In genomic region chr2:71458413-71459083, GRCh38 we compare ENCODE assay signal across 12 cellular contexts. TPM values are rescaled to one million over a fixed set of nuclear protein-coding genes. Genes with fewer than 3 reads are reported as not detected.
DNase-seq lines count a peak whose midpoint lies in the region; ATAC-seq and TF ChIP-seq lines count a peak whose summit lies in the region.
"Had no signal": no experiment of that assay in that cellular context is flagged by ENCODE, and none has a peak within 500 bp of the region (broad histone marks: within the 10 kb centered on the region; RNA-seq: fewer than 3 reads in every experiment).

No MANE protein-coding gene starts in this region.

- no peaks in the 10 kb centered on the region for H3K27me3 ChIP-seq in cardiac muscle cell
- no peaks in the 10 kb centered on the region for H3K27me3 ChIP-seq in rectal smooth muscle tissue (ENCODE audit: control insufficient read depth, insufficient read depth, low read length)
- H3K27me3 ChIP-seq in uterus, result peaks cover 0 to 4% of the 10 kb centered on the region in 2 donors

- H3K36me3 Mint-ChIP-seq in WTC11, result peaks cover 3% of the 10 kb centered on the region; the same call in 1 of the 2 replicates
- no peaks in the 10 kb centered on the region for H3K36me3 Mint-ChIP-seq in T-cell
- H3K36me3 Mint-ChIP-seq: CD4-positive, alpha-beta memory T cell had no signal

- POLR2A ChIA-PET in WTC11 (lab: Charles Lee) (no interaction called here), T-cell (lab: Charles Lee) (no interaction called here)

- CTCF ChIA-PET in WTC11 (lab: Charles Lee), result interaction anchor here (1.2 to 10.2 kb wide), 4 partner anchors 7 to 53 kb away, joined by 3 to 116 read pairs (median 56); no protein-coding TSS in a partner anchor
- CTCF ChIA-PET in T-cell (lab: Charles Lee), result no interaction called here

- H3K36me3 ChIP-seq in cardiac muscle cell (no peaks in the 10 kb centered on the region), rectal smooth muscle tissue (ENCODE audit: control insufficient read depth, insufficient read depth, low read length) (no peaks in the 10 kb centered on the region), uterus (no peaks in the 10 kb centered on the region)

- peaks cover 38% of the 10 kb centered on the region for H3K4me1 ChIP-seq in cardiac muscle cell (ENCODE audit: low read depth)
- peaks cover 44% of the 10 kb centered on the region for H3K4me1 ChIP-seq in rectal smooth muscle tissue (ENCODE audit: control insufficient read depth, insufficient read depth, low read length)
- H3K4me1 ChIP-seq in uterus, result no peaks in the 10 kb centered on the region

- 0 out of 2 replicates have a peak overlapping the region, but pooled peaks have one; percentile 29 for H3K27ac Mint-ChIP-seq in WTC11
- H3K27ac Mint-ChIP-seq in T-cell, result no peak overlapping the region
- H3K27ac Mint-ChIP-seq: activated T-cell treated with anti-CD3 and anti-CD28 coated beads, Interleukin-2, amount 50 U/mL, for 72 hours had no signal

- TF ChIP-seq CTCF in GM20000 (IDR thresholded peaks at IDR 0.05; ENCODE audit: extremely low read depth, missing control alignments) (no peak), WTC11 (IDR thresholded peaks at IDR 0.05) (no peak), cardiac muscle cell (IDR thresholded peaks at IDR 0.05; ENCODE audit: low read depth, low read length) (no peak), uterus (IDR thresholded peaks at IDR 0.05) (no peak)

- no peaks in the 10 kb centered on the region for H3K9me3 ChIP-seq in cardiac muscle cell (ENCODE audit: low read depth)
- H3K9me3 ChIP-seq in uterus, result no peaks in the 10 kb centered on the region

- peak overlapping the region; percentile 99 for H3K27ac ChIP-seq in cardiac muscle cell
- peak overlapping the region; percentile 63 for H3K27ac ChIP-seq in rectal smooth muscle tissue (ENCODE audit: low read depth, low read length)
- H3K27ac ChIP-seq in uterus, result no peak overlapping the region
- H3K27ac ChIP-seq: dorsolateral prefrontal cortex had no signal

- TF ChIP-seq POLR2A in uterus (IDR thresholded peaks at IDR 0.05), result no peak

- peak; percentile 11 for DNase-seq in GM20000 (ENCODE audit: low spot score)
- DNase-seq in WTC11 (ENCODE audit: low spot score), result no peak
- peak in 1 of 2 donors; percentile 45 for DNase-seq in cardiac muscle cell (ENCODE audit: low read depth in 1 of 2, low spot score in 1 of 2)
- DNase-seq in NCI-H128 (lab: John Stamatoyannopoulos, UW; ENCODE audit: unreplicated experiment), result no peak
- DNase-seq in uterus, result no peak
- no peak for DNase-seq in T-cell
- DNase-seq: activated T-cell treated with anti-CD3 and anti-CD28 coated beads, Interleukin-2, amount 50 U/mL, for 72 hours; CD4-positive, alpha-beta memory T cell; dorsolateral prefrontal cortex; MM.1S had no signal

- H3K4me1 Mint-ChIP-seq in WTC11 (peaks cover 56% of the 10 kb centered on the region), T-cell (peaks cover 9 to 13% (median 12%) of the 10 kb centered on the region in 3 donors)

- no peak for ATAC-seq in WTC11
- no peak for ATAC-seq in HG03354 (IDR thresholded peaks at IDR 0.05; ENCODE audit: poor library complexity, severe bottlenecking, unreplicated experiment)
- no peak for ATAC-seq in T-cell (replicated peaks in 1 of 4)
- ATAC-seq: activated T-cell treated with anti-CD3 and anti-CD28 coated beads, Interleukin-2, amount 50 U/mL, for 72 hours had no signal

- H3K4me3 ChIP-seq in cardiac muscle cell, result no peak overlapping the region
- H3K4me3 ChIP-seq in rectal smooth muscle tissue (ENCODE audit: low read length), result no peak overlapping the region
- no peak overlapping the region for H3K4me3 ChIP-seq in uterus
- H3K4me3 ChIP-seq: dorsolateral prefrontal cortex had no signal

- no peak overlapping the region for H3K9ac ChIP-seq in rectal smooth muscle tissue (ENCODE audit: low read length)

- no peaks in the 10 kb centered on the region for H3K9me3 Mint-ChIP-seq in WTC11
- H3K9me3 Mint-ChIP-seq in T-cell, result no peaks in the 10 kb centered on the region
- H3K9me3 Mint-ChIP-seq: activated T-cell treated with anti-CD3 and anti-CD28 coated beads, Interleukin-2, amount 50 U/mL, for 72 hours had no signal

- intact Hi-C loops in uterus (cut with DNase I; ENCODE audit: low total_unique reads), result no loop called here

- H3K4me3 Mint-ChIP-seq in WTC11 (no peak overlapping the region), T-cell (no peak overlapping the region)
- H3K4me3 Mint-ChIP-seq: activated T-cell treated with anti-CD3 and anti-CD28 coated beads, Interleukin-2, amount 50 U/mL, for 72 hours; CD4-positive, alpha-beta memory T cell had no signal

- H3K27me3 Mint-ChIP-seq in WTC11 (ENCODE audit: low read depth), result peaks cover 46% of the 10 kb centered on the region
- H3K27me3 Mint-ChIP-seq in T-cell, result peaks cover 28 to 37% of the 10 kb centered on the region in 2 donors

TF ChIP-seq in WTC11, 78 proteins besides CTCF, POLR2A, EP300 and RAD21:
- no peak for TF ChIP-seq ERG (CRISPR knock-in tag; IDR thresholded peaks at IDR 0.05)
- no peak for TF ChIP-seq ZNF671 (CRISPR knock-in tag; IDR thresholded peaks at IDR 0.05)
- TF ChIP-seq ZNF512 (CRISPR knock-in tag; IDR thresholded peaks at IDR 0.05; ENCODE audit: borderline replicate concordance), result no peak
- no peak for TF ChIP-seq ZNF121 (CRISPR knock-in tag; IDR thresholded peaks at IDR 0.05)
- no peak for TF ChIP-seq E2F4 (CRISPR knock-in tag; IDR thresholded peaks at IDR 0.05; ENCODE audit: borderline replicate concordance, low read depth)
- no peak for TF ChIP-seq SMAD4 (CRISPR knock-in tag; IDR thresholded peaks at IDR 0.05)
- no peak for TF ChIP-seq ZBTB21 (CRISPR knock-in tag; IDR thresholded peaks at IDR 0.05; ENCODE audit: borderline replicate concordance)
- no peak for TF ChIP-seq IRF2 (CRISPR knock-in tag; IDR thresholded peaks at IDR 0.05; ENCODE audit: borderline replicate concordance, low read depth)
- TF ChIP-seq ESRRA (CRISPR knock-in tag; IDR thresholded peaks at IDR 0.05; ENCODE audit: borderline replicate concordance), result no peak
TF ChIP-seq in WTC11: peak in this region for 0.

RNA-seq across cellular contexts. Expression of gene DYSF, which starts 5.2 kb away (rescaled TPM):
- total RNA-seq in WTC11 (2021), result 14.8 to 15.5 TPM (median 15.0 TPM) in 3 replicates
- total RNA-seq in cardiac muscle cell, result 44.4 and 57.4 TPM in 2 replicates
- polyA plus RNA-seq in cardiac muscle cell, result 34.6 and 40.9 TPM in 2 replicates
- total RNA-seq in uterus, result 10 to 100 TPM in 3 of 4 donors, 1 to 10 TPM in 1; 2.6 to 20.7 (median 12.7) TPM
- 1 to 10 TPM in 3 of 5 donors, under 1 TPM in 2; 0.56 to 3.4 (median 1.9) TPM for total RNA-seq in T-cell
- polyA plus RNA-seq: CD4-positive, alpha-beta memory T cell had no signal

Comparison
In these comparisons a context has a peak if more than half of its experiments do, and no peak if none do; other contexts are left out.
1. H3K27ac ChIP-seq: peak in cardiac muscle cell (single experiment) and rectal smooth muscle tissue (single experiment); none in uterus (0 of 2).